In the genomic region with DNA sequence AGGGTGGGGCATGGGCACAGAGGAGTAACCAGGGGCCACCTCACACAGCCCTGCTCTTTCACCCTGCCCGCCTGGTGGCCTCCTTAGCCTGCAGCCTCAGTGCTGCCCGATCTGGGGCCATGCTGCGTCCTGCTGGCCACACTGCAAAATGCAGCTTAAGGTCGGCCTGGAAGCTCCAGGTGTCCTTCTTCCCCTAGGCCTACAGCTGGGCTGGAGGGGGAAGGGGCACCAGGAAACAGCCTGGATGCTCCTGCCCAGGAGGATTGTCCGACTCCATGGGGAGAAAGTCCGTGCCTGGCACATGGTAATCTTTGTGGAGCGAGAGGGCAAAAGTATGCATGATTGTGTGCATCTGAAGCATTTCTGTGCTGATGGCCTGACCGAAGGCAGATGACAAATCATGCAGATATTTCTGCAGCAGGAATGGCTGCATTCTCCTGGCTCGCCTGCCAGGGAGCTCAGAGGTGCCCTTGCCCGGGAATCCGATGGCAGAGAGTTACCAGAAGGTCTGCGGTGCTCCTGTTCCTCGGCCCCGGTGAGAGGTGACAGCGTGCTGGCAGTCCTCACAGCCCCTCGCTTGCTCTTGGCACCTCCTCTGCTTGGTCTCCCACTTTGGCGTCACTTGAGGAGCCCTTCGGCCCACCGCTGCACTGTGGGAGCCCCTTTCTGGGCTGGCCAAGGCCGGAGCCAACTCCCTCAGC, we compare ENCODE assay signal across 9 cellular contexts. TPM values are rescaled to one million over a fixed set of nuclear protein-coding genes. Genes with fewer than 3 reads are reported as not detected.
DNase-seq lines count a peak whose midpoint lies in the region; ATAC-seq and TF ChIP-seq lines count a peak whose summit lies in the region.
"Had no signal": no experiment of that assay in that cellular context is flagged by ENCODE, and none has a peak within 500 bp of the region (broad histone marks: within the 10 kb centered on the region; RNA-seq: fewer than 3 reads in every experiment).

No MANE protein-coding gene starts in this region.

- ATAC-seq in GM18868 (IDR thresholded peaks at IDR 0.05; ENCODE audit: unreplicated experiment): no peak

- DNase-seq in 8988T: peak; percentile 77
- peak; percentile 57 for DNase-seq in OCI-M1 (lab: John Stamatoyannopoulos, UW)
- peak; percentile 18 for DNase-seq in erythroblast (lab: John Stamatoyannopoulos, UW)
- peak; percentile 11 for DNase-seq in renal cortical epithelial cell (ENCODE audit: low read depth)
- no peak for DNase-seq in DMS153 (lab: John Stamatoyannopoulos, UW)
- no peak for DNase-seq in stimulated activated CD4-positive, alpha-beta T cell treated with anti-CD3 and anti-CD28 coated beads, Interleukin-4, amount 100 ng/mL, for 1 hour

- TF ChIP-seq POLR2A in erythroblast (IDR thresholded peaks at IDR 0.05; ENCODE audit: low read length): no peak

- TF ChIP-seq CTCF in GM12872 (IDR thresholded peaks at IDR 0.05; ENCODE audit: insufficient read depth, low read depth, low read length): peak; percentile 47

RNA-seq across cellular contexts. Expression of a gene that starts 12.8 kb away (rescaled TPM):
- not detected in 2 replicates for total RNA-seq in renal cortical epithelial cell
- total RNA-seq: dermis microvascular lymphatic vessel endothelial cell had no signal

RNA-seq across cellular contexts. Expression of a gene that starts 40.9 kb away (rescaled TPM):
- not detected in 2 replicates for total RNA-seq in renal cortical epithelial cell
- total RNA-seq: dermis microvascular lymphatic vessel endothelial cell had no signal

Comparison
In these comparisons a context has a peak if more than half of its experiments do, and no peak if none do; other contexts are left out.
1. DNase-seq: peak in 8988T (single experiment), OCI-M1 (single experiment), erythroblast (2 of 2) and renal cortical epithelial cell (single experiment); none in DMS153 (single experiment) and stimulated activated CD4-positive, alpha-beta T cell treated with anti-CD3 and anti-CD28 coated beads, Interleukin-4, amount 100 ng/mL, for 1 hour (single experiment).